In genomic region chr22:20429254-20430100, GRCh38 we compare ENCODE assay signal across 8 cellular contexts. TPM values are rescaled to one million over a fixed set of nuclear protein-coding genes. Genes with fewer than 3 reads are reported as not detected.
DNase-seq lines count a peak whose midpoint lies in the region; ATAC-seq and TF ChIP-seq lines count a peak whose summit lies in the region.

No MANE protein-coding gene starts in this region.

- H3K4me2 ChIP-seq in mesendoderm (ENCODE audit: low read length): peak overlapping the region; percentile 64

- H3K79me2 ChIP-seq in mesendoderm (ENCODE audit: control insufficient read depth, insufficient read depth, low read length): no peaks in the 10 kb centered on the region

- peaks cover 16% of the 10 kb centered on the region for H3K27me3 Mint-ChIP-seq in mesothelial cell of epicardium (ENCODE audit: low read depth)

- H3K9me3 Mint-ChIP-seq in mesothelial cell of epicardium: no peaks in the 10 kb centered on the region

- H3K36me3 Mint-ChIP-seq in mesothelial cell of epicardium: peaks cover 21% of the 10 kb centered on the region

- TF ChIP-seq CTCF in mesothelial cell of epicardium (IDR thresholded peaks at IDR 0.05; ENCODE audit: unreplicated experiment): no peak

- WGBS in mesendoderm (ENCODE audit: extremely low coverage, insufficient coverage, low lambda C conversion rate): no CpG with 5 or more reads among the region's 75 CpGs

- no peak overlapping the region for H2BK15ac ChIP-seq in mesendoderm (replicated peaks; ENCODE audit: low read depth)

- no peak overlapping the region for H3K18ac ChIP-seq in mesendoderm (ENCODE audit: low read length)

- no peak overlapping the region for H2BK120ac ChIP-seq in mesendoderm (ENCODE audit: low read depth, low read length)

- H2BK5ac ChIP-seq in mesendoderm (ENCODE audit: low read length): no peak overlapping the region

- no peak overlapping the region for H3K4me3 Mint-ChIP-seq in mesothelial cell of epicardium

- no peak overlapping the region for H3K4me3 ChIP-seq in mesendoderm (ENCODE audit: low read length)

- no peak overlapping the region for H4K8ac ChIP-seq in mesendoderm (ENCODE audit: low read depth, low read length)

- peaks cover 12% of the 10 kb centered on the region for H3K4me1 ChIP-seq in mesendoderm (ENCODE audit: control insufficient read depth, low read depth, low read length)

- H2AK5ac ChIP-seq in mesendoderm (ENCODE audit: low read length): no peak overlapping the region

- no peak overlapping the region for H4K5ac ChIP-seq in mesendoderm (ENCODE audit: low read length)

- DNase-seq in DMS 273 (lab: John Stamatoyannopoulos, UW; ENCODE audit: unreplicated experiment) (peak; percentile 22), DMS 273 treated with DMSO at 0.1 percent for 48 hours (lab: John Stamatoyannopoulos, UW) (no peak), UCSD-AML1 (lab: John Stamatoyannopoulos, UW; ENCODE audit: unreplicated experiment) (peak; percentile 65), astrocyte of the hippocampus (ENCODE audit: low read depth, low spot score) (peak; percentile 51), mesendoderm (peak; percentile 77), mesothelial cell of epicardium (ENCODE audit: low spot score in 2 of 2, unreplicated experiment in 2 of 2) (no peak)
- peak; percentile 59 to 60 for DNase-seq in stimulated activated CD8-positive, alpha-beta memory T cell treated with anti-CD3 and anti-CD28 coated beads, Interleukin-7, amount 100 ng/mL, for 48 hours (ENCODE audit: extremely low read depth in 1 of 2, low read depth in 1 of 2)

- H3K23ac ChIP-seq in mesendoderm (ENCODE audit: low read length): peak overlapping the region; percentile 68

- H3K79me1 ChIP-seq in mesendoderm (ENCODE audit: low read length): peaks cover 5% of the 10 kb centered on the region

- peak overlapping the region; percentile 22 for H3K9ac ChIP-seq in mesendoderm (ENCODE audit: low read length)

- H3K4ac ChIP-seq in mesendoderm (ENCODE audit: low read depth, low read length): no peak overlapping the region

- H3K36me3 ChIP-seq in mesendoderm (ENCODE audit: control insufficient read depth, insufficient read depth, low read length): peaks cover 4% of the 10 kb centered on the region

- peaks cover 8% of the 10 kb centered on the region for H3K4me1 Mint-ChIP-seq in mesothelial cell of epicardium

- H3K27me3 ChIP-seq in mesendoderm (ENCODE audit: insufficient read depth, low read length, poor library complexity): peaks cover 3% of the 10 kb centered on the region

- peak overlapping the region; percentile 68 for H3K56ac ChIP-seq in mesendoderm (ENCODE audit: low read length)

- no peak for ATAC-seq in GM18873 (IDR thresholded peaks at IDR 0.05; ENCODE audit: low FRiP score, unreplicated experiment)

- H3K27ac ChIP-seq in mesendoderm (ENCODE audit: low read depth, low read length): no peak overlapping the region

- no peak overlapping the region for H3K27ac Mint-ChIP-seq in mesothelial cell of epicardium

RNA-seq across cellular contexts. Expression of gene SCARF2, which starts 8.1 kb away (rescaled TPM):
- polyA plus RNA-seq in mesendoderm (2013, experiment 1 of 2): 7.9 TPM
- polyA plus RNA-seq in mesendoderm (2013, experiment 2 of 2): 7.1 TPM
- 45.7 to 47.2 TPM (median 46.8 TPM) in 3 replicates for total RNA-seq in mesothelial cell of epicardium

RNA-seq across cellular contexts. Expression of gene ZNF74, which starts 35.5 kb away (rescaled TPM):
- polyA plus RNA-seq in mesendoderm (2013, experiment 1 of 2): 17.1 TPM
- polyA plus RNA-seq in mesendoderm (2013, experiment 2 of 2): 16.9 TPM
- 36.8 to 38.3 TPM (median 38.1 TPM) in 3 replicates for total RNA-seq in mesothelial cell of epicardium

Comparison
In these comparisons a context has a peak if more than half of its experiments do, and no peak if none do; other contexts are left out.
1. DNase-seq: peak in DMS 273 (single experiment), UCSD-AML1 (single experiment), astrocyte of the hippocampus (single experiment), mesendoderm (single experiment) and stimulated activated CD8-positive, alpha-beta memory T cell treated with anti-CD3 and anti-CD28 coated beads, Interleukin-7, amount 100 ng/mL, for 48 hours (2 of 2); none in DMS 273 treated with DMSO at 0.1 percent for 48 hours (single experiment) and mesothelial cell of epicardium (0 of 2).